Comparison of ENCODE assay signal across 11 cellular contexts in the genomic region with DNA sequence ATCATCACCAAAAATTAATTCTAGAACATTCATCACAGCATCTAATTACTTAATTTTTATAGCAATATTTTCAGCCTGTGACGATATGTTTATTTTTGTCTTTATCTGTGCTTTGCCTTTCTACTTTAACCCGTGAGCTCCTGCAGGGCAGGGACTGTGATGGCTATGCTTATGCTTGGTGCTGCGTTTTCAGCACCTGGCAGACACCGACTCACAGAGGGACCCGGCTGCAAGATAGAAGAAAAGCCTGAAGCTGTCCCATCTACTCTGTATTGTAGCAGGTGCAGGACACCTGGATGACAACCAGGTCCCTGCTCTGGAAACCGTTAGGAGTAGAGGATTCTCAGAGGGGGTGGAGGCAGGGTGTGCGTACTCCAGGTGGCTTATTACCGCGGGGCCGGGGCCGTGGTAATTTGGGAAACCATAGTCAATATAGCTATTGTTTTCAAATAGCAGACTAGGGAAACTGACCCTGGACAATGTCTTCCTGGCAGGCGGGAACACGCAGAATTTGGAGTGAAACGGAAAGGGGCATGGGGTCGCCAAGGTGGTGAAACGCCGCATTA.
DNase-seq lines count a peak whose midpoint lies in the region; ATAC-seq and TF ChIP-seq lines count a peak whose summit lies in the region.
"Had no signal": no experiment of that assay in that cellular context is flagged by ENCODE, and none has a peak within 500 bp of the region (broad histone marks: within the 10 kb centered on the region; RNA-seq: fewer than 3 reads in every experiment).

No MANE protein-coding gene starts in this region.

- CTCF ChIA-PET in PC-9 (lab: Charles Lee): no interaction called here

- H3K27ac ChIP-seq in GM23338 (ENCODE audit: low read depth) (no peak overlapping the region), PC-9 (no peak overlapping the region)

- H3K4me3 ChIP-seq in GM23338 (peak overlapping the region; percentile 78), PC-9 (peak overlapping the region; percentile 96)

- H3K4me3 Mint-ChIP-seq in GM23338: peak overlapping the region; percentile 73
- peak overlapping the region; percentile 78 for H3K4me3 Mint-ChIP-seq in glutamatergic neuron (ENCODE audit: unreplicated experiment)
- peak overlapping the region; percentile 37 for H3K4me3 Mint-ChIP-seq in progenitor cell of endocrine pancreas (ENCODE audit: low read depth)
- H3K4me3 Mint-ChIP-seq in T-helper 2 cell treated with Interferon-gamma antibody and Interleukin-4, amounts not matched to agents 5 μg/mL and 100 μg/mL, for 36 hours: no peak overlapping the region
- H3K4me3 Mint-ChIP-seq: IgD-negative memory B cell; stimulated activated effector memory CD8-positive, alpha-beta T cell treated with anti-CD3 and anti-CD28 coated beads, Interleukin-12 subunit alpha, Interleukin-12 subunit beta, amount 100 ng/mL, for 72 hours had no signal

- H3F3A ChIP-seq in GM23338 (replicated peaks; ENCODE audit: low read depth) (no peaks in the 10 kb centered on the region), PC-9 (ENCODE audit: insufficient read depth, low read depth) (no peaks in the 10 kb centered on the region)

- POLR2A ChIA-PET in PC-9 (lab: Charles Lee; ENCODE audit: unreplicated experiment): interaction anchor here (0.6 kb wide), 2 partner anchors 31 to 804 kb away, joined by 3 to 4 read pairs; no protein-coding TSS in a partner anchor

- DNase-seq in GM23338 (ENCODE audit: low spot score) (peak; percentile 25), PC-9 (no peak), glutamatergic neuron (no peak), progenitor cell of endocrine pancreas (ENCODE audit: low spot score, unreplicated experiment) (no peak), GOT3 (lab: John Stamatoyannopoulos, UW) (no peak), Ammon's horn (ENCODE audit: low spot score) (no peak)
- DNase-seq in T-helper 2 cell treated with Interferon-gamma antibody and Interleukin-4, amounts not matched to agents 5 μg/mL and 100 μg/mL, for 36 hours (ENCODE audit: low spot score): no peak
- DNase-seq: activated CD4-positive, alpha-beta T cell treated with anti-CD3 and anti-CD28 coated beads, Interleukin-2, amount 50 U/mL, for 4 hours had no signal

- H2AFZ ChIP-seq in GM23338 (peak overlapping the region; percentile 99), PC-9 (peak overlapping the region; percentile 95)

- H3K79me2 ChIP-seq in GM23338 (replicated peaks; ENCODE audit: insufficient read depth): no peaks in the 10 kb centered on the region
- no peaks in the 10 kb centered on the region for H3K79me2 ChIP-seq in PC-9 (ENCODE audit: low read depth)

- ATAC-seq in GM23338 (peak; percentile 33), GM19455 (IDR thresholded peaks at IDR 0.05; ENCODE audit: unreplicated experiment) (no peak)
- ATAC-seq: stimulated activated effector memory CD8-positive, alpha-beta T cell treated with anti-CD3 and anti-CD28 coated beads, Interleukin-12 subunit alpha, Interleukin-12 subunit beta, amount 100 ng/mL, for 72 hours had no signal

- intact Hi-C loops in PC-9 (cut with micrococcal nuclease; ENCODE audit: unreplicated experiment): loop anchor here (2.0 kb wide), 1 partner anchor 83 kb away; no protein-coding TSS in a partner anchor

- no peaks in the 10 kb centered on the region for H3K36me3 ChIP-seq in GM23338 (ENCODE audit: insufficient read depth)
- H3K36me3 ChIP-seq in PC-9 (ENCODE audit: low read depth): no peaks in the 10 kb centered on the region

- peaks cover 55% of the 10 kb centered on the region for H3K27me3 ChIP-seq in GM23338 (ENCODE audit: insufficient read depth)
- H3K27me3 ChIP-seq in PC-9 (ENCODE audit: insufficient read depth, low read depth): peaks cover 12% of the 10 kb centered on the region

- H3K36me3 Mint-ChIP-seq in GM23338 (ENCODE audit: low read depth) (peaks cover 3% of the 10 kb centered on the region; the same call in 1 of the 3 replicates), glutamatergic neuron (ENCODE audit: unreplicated experiment) (peaks cover 6% of the 10 kb centered on the region), progenitor cell of endocrine pancreas (ENCODE audit: insufficient read depth) (no peaks in the 10 kb centered on the region)
- H3K36me3 Mint-ChIP-seq in T-helper 2 cell treated with Interferon-gamma antibody and Interleukin-4, amounts not matched to agents 5 μg/mL and 100 μg/mL, for 36 hours (ENCODE audit: low read depth): no peaks in the 10 kb centered on the region
- H3K36me3 Mint-ChIP-seq: IgD-negative memory B cell; stimulated activated effector memory CD8-positive, alpha-beta T cell treated with anti-CD3 and anti-CD28 coated beads, Interleukin-12 subunit alpha, Interleukin-12 subunit beta, amount 100 ng/mL, for 72 hours had no signal

- H3K4me1 ChIP-seq in GM23338 (ENCODE audit: insufficient read depth) (peaks cover 6% of the 10 kb centered on the region), PC-9 (replicated peaks; ENCODE audit: insufficient read depth) (peaks cover 5% of the 10 kb centered on the region; the same call in 1 of the 2 replicates)

- no TSS peak for BruUV-seq in PC-9 (replicated peaks; lab: Mats Ljungman, UMichigan)

- H3K9me3 Mint-ChIP-seq in GM23338 (peaks cover 4% of the 10 kb centered on the region; the same call in 2 of the 3 replicates), glutamatergic neuron (ENCODE audit: unreplicated experiment) (peaks cover 4% of the 10 kb centered on the region), progenitor cell of endocrine pancreas (ENCODE audit: low read depth) (no peaks in the 10 kb centered on the region)
- no peaks in the 10 kb centered on the region for H3K9me3 Mint-ChIP-seq in T-helper 2 cell treated with Interferon-gamma antibody and Interleukin-4, amounts not matched to agents 5 μg/mL and 100 μg/mL, for 36 hours

- peak overlapping the region; percentile 94 for H3K4me2 ChIP-seq in GM23338
- peak overlapping the region; percentile 91 for H3K4me2 ChIP-seq in PC-9

- H3K9me2 ChIP-seq in GM23338 (ENCODE audit: insufficient read depth) (no peaks in the 10 kb centered on the region), PC-9 (ENCODE audit: insufficient read depth) (no peaks in the 10 kb centered on the region)

- H3K27me3 Mint-ChIP-seq in GM23338 (ENCODE audit: insufficient read depth, low read depth, poor library complexity) (peaks cover 28% of the 10 kb centered on the region), glutamatergic neuron (ENCODE audit: unreplicated experiment) (peaks cover 2% of the 10 kb centered on the region), progenitor cell of endocrine pancreas (peaks cover 84% of the 10 kb centered on the region)
- peaks cover 49% of the 10 kb centered on the region for H3K27me3 Mint-ChIP-seq in T-helper 2 cell treated with Interferon-gamma antibody and Interleukin-4, amounts not matched to agents 5 μg/mL and 100 μg/mL, for 36 hours (ENCODE audit: low read depth)

- TF ChIP-seq CTCF in GM23338 (conservative IDR thresholded peaks at IDR 0.05; ENCODE audit: low read depth in 2 of 2) (no peak), PC-9 (conservative IDR thresholded peaks at IDR 0.05) (no peak), glutamatergic neuron (IDR thresholded peaks at IDR 0.05; ENCODE audit: partially characterized antibody, unreplicated experiment) (no peak), progenitor cell of endocrine pancreas (IDR thresholded peaks at IDR 0.05; ENCODE audit: unreplicated experiment) (no peak)

- H3K27ac Mint-ChIP-seq in GM23338 (no peak overlapping the region), glutamatergic neuron (ENCODE audit: unreplicated experiment) (no peak overlapping the region), progenitor cell of endocrine pancreas (no peak overlapping the region)
- H3K27ac Mint-ChIP-seq in T-helper 2 cell treated with Interferon-gamma antibody and Interleukin-4, amounts not matched to agents 5 μg/mL and 100 μg/mL, for 36 hours: no peak overlapping the region
- H3K27ac Mint-ChIP-seq: IgD-negative memory B cell; stimulated activated effector memory CD8-positive, alpha-beta T cell treated with anti-CD3 and anti-CD28 coated beads, Interleukin-12 subunit alpha, Interleukin-12 subunit beta, amount 100 ng/mL, for 72 hours had no signal

- H4K20me1 ChIP-seq in GM23338 (replicated peaks; ENCODE audit: insufficient read depth) (no peaks in the 10 kb centered on the region), PC-9 (ENCODE audit: insufficient read depth) (no peaks in the 10 kb centered on the region)

- no peaks in the 10 kb centered on the region for H3K9me3 ChIP-seq in PC-9 (ENCODE audit: insufficient read depth, low read depth)

- H3K4me1 Mint-ChIP-seq in GM23338 (peaks cover 13% of the 10 kb centered on the region), glutamatergic neuron (ENCODE audit: low read depth, unreplicated experiment) (peaks cover 8% of the 10 kb centered on the region), progenitor cell of endocrine pancreas (ENCODE audit: low read depth) (peaks cover 2% of the 10 kb centered on the region)
- no peaks in the 10 kb centered on the region for H3K4me1 Mint-ChIP-seq in T-helper 2 cell treated with Interferon-gamma antibody and Interleukin-4, amounts not matched to agents 5 μg/mL and 100 μg/mL, for 36 hours (ENCODE audit: low read depth)
- H3K4me1 Mint-ChIP-seq: stimulated activated effector memory CD8-positive, alpha-beta T cell treated with anti-CD3 and anti-CD28 coated beads, Interleukin-12 subunit alpha, Interleukin-12 subunit beta, amount 100 ng/mL, for 72 hours had no signal

TF ChIP-seq in GM23338, 12 proteins besides CTCF, POLR2A, EP300 and RAD21 (continues in another document):
- TF ChIP-seq, protein P1, sequence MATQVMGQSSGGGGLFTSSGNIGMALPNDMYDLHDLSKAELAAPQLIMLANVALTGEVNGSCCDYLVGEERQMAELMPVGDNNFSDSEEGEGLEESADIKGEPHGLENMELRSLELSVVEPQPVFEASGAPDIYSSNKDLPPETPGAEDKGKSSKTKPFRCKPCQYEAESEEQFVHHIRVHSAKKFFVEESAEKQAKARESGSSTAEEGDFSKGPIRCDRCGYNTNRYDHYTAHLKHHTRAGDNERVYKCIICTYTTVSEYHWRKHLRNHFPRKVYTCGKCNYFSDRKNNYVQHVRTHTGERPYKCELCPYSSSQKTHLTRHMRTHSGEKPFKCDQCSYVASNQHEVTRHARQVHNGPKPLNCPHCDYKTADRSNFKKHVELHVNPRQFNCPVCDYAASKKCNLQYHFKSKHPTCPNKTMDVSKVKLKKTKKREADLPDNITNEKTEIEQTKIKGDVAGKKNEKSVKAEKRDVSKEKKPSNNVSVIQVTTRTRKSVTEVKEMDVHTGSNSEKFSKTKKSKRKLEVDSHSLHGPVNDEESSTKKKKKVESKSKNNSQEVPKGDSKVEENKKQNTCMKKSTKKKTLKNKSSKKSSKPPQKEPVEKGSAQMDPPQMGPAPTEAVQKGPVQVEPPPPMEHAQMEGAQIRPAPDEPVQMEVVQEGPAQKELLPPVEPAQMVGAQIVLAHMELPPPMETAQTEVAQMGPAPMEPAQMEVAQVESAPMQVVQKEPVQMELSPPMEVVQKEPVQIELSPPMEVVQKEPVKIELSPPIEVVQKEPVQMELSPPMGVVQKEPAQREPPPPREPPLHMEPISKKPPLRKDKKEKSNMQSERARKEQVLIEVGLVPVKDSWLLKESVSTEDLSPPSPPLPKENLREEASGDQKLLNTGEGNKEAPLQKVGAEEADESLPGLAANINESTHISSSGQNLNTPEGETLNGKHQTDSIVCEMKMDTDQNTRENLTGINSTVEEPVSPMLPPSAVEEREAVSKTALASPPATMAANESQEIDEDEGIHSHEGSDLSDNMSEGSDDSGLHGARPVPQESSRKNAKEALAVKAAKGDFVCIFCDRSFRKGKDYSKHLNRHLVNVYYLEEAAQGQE (IDR thresholded peaks at IDR 0.05; ENCODE audit: unreplicated experiment): no peak
